In the genomic region with DNA sequence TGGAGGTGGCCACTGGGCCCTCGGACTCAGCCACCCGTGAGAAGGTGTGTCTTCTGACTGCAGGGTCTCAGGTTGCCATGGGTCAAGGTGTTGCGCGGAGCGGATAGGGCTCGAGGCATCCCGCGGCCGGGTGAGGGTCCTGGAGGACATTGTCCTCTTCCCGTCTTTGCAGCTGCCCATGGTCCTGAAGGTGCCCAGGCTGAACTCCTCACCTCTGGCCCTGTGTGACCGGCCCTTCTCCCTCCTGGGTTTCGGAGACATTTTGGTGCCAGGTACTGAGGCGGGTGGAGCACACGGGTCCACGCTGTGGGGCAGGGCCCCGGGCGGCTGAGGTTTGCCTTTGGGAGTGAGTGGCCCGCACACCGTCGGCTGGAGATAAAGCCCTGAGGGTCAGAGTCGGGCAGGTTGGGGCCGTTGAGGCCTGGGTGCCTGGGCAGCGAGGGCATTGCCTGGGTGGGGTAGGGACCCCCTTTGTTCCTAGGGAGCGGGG, we compare ENCODE assay signal across 3 cellular contexts.
A peak's percentile ranks its signal among the peaks of the same experiment; 100 is the strongest.
TF ChIP-seq lines count a peak whose summit lies in the region.

No MANE protein-coding gene starts in this region.

TF ChIP-seq in SK-N-SH, 30 proteins besides CTCF, POLR2A, EP300 and RAD21:
- TF ChIP-seq, protein P1, sequence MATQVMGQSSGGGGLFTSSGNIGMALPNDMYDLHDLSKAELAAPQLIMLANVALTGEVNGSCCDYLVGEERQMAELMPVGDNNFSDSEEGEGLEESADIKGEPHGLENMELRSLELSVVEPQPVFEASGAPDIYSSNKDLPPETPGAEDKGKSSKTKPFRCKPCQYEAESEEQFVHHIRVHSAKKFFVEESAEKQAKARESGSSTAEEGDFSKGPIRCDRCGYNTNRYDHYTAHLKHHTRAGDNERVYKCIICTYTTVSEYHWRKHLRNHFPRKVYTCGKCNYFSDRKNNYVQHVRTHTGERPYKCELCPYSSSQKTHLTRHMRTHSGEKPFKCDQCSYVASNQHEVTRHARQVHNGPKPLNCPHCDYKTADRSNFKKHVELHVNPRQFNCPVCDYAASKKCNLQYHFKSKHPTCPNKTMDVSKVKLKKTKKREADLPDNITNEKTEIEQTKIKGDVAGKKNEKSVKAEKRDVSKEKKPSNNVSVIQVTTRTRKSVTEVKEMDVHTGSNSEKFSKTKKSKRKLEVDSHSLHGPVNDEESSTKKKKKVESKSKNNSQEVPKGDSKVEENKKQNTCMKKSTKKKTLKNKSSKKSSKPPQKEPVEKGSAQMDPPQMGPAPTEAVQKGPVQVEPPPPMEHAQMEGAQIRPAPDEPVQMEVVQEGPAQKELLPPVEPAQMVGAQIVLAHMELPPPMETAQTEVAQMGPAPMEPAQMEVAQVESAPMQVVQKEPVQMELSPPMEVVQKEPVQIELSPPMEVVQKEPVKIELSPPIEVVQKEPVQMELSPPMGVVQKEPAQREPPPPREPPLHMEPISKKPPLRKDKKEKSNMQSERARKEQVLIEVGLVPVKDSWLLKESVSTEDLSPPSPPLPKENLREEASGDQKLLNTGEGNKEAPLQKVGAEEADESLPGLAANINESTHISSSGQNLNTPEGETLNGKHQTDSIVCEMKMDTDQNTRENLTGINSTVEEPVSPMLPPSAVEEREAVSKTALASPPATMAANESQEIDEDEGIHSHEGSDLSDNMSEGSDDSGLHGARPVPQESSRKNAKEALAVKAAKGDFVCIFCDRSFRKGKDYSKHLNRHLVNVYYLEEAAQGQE (IDR thresholded peaks at IDR 0.05; ENCODE audit: low read depth, low read length), result peak; percentile 48; the same call in 1 of the 2 replicates
- no peak for TF ChIP-seq MXI1 (IDR thresholded peaks at IDR 0.05; ENCODE audit: low read depth, low read length)
TF ChIP-seq in SK-N-SH: peak in this region for 1.

TF ChIP-seq in SK-N-SH treated with all-trans-retinoic acid at 6 μM for 48 hours, 23 proteins besides CTCF, POLR2A, EP300 and RAD21:
- TF ChIP-seq, protein P2, sequence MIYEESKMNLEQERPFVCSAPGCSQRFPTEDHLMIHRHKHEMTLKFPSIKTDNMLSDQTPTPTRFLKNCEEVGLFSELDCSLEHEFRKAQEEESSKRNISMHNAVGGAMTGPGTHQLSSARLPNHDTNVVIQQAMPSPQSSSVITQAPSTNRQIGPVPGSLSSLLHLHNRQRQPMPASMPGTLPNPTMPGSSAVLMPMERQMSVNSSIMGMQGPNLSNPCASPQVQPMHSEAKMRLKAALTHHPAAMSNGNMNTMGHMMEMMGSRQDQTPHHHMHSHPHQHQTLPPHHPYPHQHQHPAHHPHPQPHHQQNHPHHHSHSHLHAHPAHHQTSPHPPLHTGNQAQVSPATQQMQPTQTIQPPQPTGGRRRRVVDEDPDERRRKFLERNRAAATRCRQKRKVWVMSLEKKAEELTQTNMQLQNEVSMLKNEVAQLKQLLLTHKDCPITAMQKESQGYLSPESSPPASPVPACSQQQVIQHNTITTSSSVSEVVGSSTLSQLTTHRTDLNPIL (CRISPR knock-in tag; IDR thresholded peaks at IDR 0.05; ENCODE audit: low read depth), result no peak
- TF ChIP-seq ZC3H10 (CRISPR knock-in tag; IDR thresholded peaks at IDR 0.05) (no peak), ZNF8 (CRISPR knock-in tag; IDR thresholded peaks at IDR 0.05) (no peak), CSRNP3 (CRISPR knock-in tag; IDR thresholded peaks at IDR 0.05) (no peak)

TF ChIP-seq in A549, 52 proteins besides CTCF, POLR2A, EP300 and RAD21:
- TF ChIP-seq USF2 (IDR thresholded peaks at IDR 0.05) (no peak), SMC3 (IDR thresholded peaks at IDR 0.05) (no peak), KDM5A (IDR thresholded peaks at IDR 0.05) (no peak), ESRRA (IDR thresholded peaks at IDR 0.05; ENCODE audit: borderline replicate concordance, low read length) (no peak), NFE2L2 (conservative IDR thresholded peaks at IDR 0.05; ENCODE audit: low read length) (no peak), RARB (CRISPR knock-in tag; IDR thresholded peaks at IDR 0.05) (no peak)
- TF ChIP-seq, protein P1 (IDR thresholded peaks at IDR 0.05), result 0 out of 2 replicates have a peak, but pooled peaks have one; percentile 16
